Comparison of ENCODE assay signal across 12 cellular contexts in genomic region chr1:32470991-32471694, GRCh38. TPM values are rescaled to one million over a fixed set of nuclear protein-coding genes. Genes with fewer than 3 reads are reported as not detected.
A peak's percentile ranks its signal among the peaks of the same experiment; 100 is the strongest.
DNase-seq lines count a peak whose midpoint lies in the region; ATAC-seq, FAIRE-seq and TF ChIP-seq lines count a peak whose summit lies in the region.
"Had no signal": no experiment of that assay in that cellular context is flagged by ENCODE, and none has a peak within 500 bp of the region (broad histone marks: within the 10 kb centered on the region; RNA-seq: fewer than 3 reads in every experiment).

No MANE protein-coding gene starts in this region.

- no peaks in the 10 kb centered on the region for H3K27me3 ChIP-seq in mesendoderm (ENCODE audit: insufficient read depth, low read length, poor library complexity)
- H3K27me3 ChIP-seq in aorta (ENCODE audit: control insufficient read depth in 1 of 2, insufficient read depth in 2 of 2, low read length in 1 of 2), result no peaks in the 10 kb centered on the region

- H3K4me3 ChIP-seq in mesendoderm (ENCODE audit: low read length), result no peak overlapping the region
- no peak overlapping the region for H3K4me3 ChIP-seq in aorta (ENCODE audit: low read length in 2 of 2)
- H3K4me3 ChIP-seq: Peyer's patch, prostate gland had no signal

- TF ChIP-seq CTCF in CD14-positive monocyte (IDR thresholded peaks at IDR 0.05) (peak; percentile 23), GM20000 (IDR thresholded peaks at IDR 0.05; ENCODE audit: extremely low read depth, missing control alignments) (no peak)

- H3K56ac ChIP-seq in mesendoderm (ENCODE audit: low read length), result no peak overlapping the region

- ATAC-seq in aorta (ENCODE audit: low FRiP score), result no peak

- H2AK5ac ChIP-seq in mesendoderm (ENCODE audit: low read length), result no peak overlapping the region

- no peak for FAIRE-seq in urothelium cell line (lab: Jason Lieb, UNC)

- H4K5ac ChIP-seq in mesendoderm (ENCODE audit: low read length), result no peak overlapping the region

- intact Hi-C loops in CD14-positive monocyte (cut with micrococcal nuclease), result no loop called here
- intact Hi-C loops in aorta (cut with DNase I), result no loop called here

- no peak overlapping the region for H3K18ac ChIP-seq in mesendoderm (ENCODE audit: low read length)

- WGBS in mesendoderm (ENCODE audit: extremely low coverage, insufficient coverage, low lambda C conversion rate), result no CpG with 5 or more reads among the region's 28 CpGs
- 65 to 76% methylated on average over 27 to 28 of the region's 28 CpGs for WGBS in aorta, 2 donors

- H3K4me1 ChIP-seq in mesendoderm (ENCODE audit: control insufficient read depth, low read depth, low read length) (no peaks in the 10 kb centered on the region), aorta (ENCODE audit: control insufficient read depth in 1 of 2, insufficient read depth in 2 of 2, low read length in 2 of 2) (no peaks in the 10 kb centered on the region)
- H3K4me1 ChIP-seq: Peyer's patch, prostate gland had no signal

- no peak overlapping the region for H3K9ac ChIP-seq in mesendoderm (ENCODE audit: low read length)

- no peak overlapping the region for H3K4me3 Mint-ChIP-seq in CD14-positive monocyte
- H3K4me3 Mint-ChIP-seq: brain had no signal

- H3K27me3 Mint-ChIP-seq in CD14-positive monocyte (ENCODE audit: low read depth in 3 of 3), result peaks cover 24 to 33% (median 30%) of the 10 kb centered on the region in 3 donors

- H3K4me1 Mint-ChIP-seq in CD14-positive monocyte, result no peaks in the 10 kb centered on the region

- no peak overlapping the region for H2BK120ac ChIP-seq in mesendoderm (ENCODE audit: low read depth, low read length)

- H3K36me3 Mint-ChIP-seq in CD14-positive monocyte, result no peaks in the 10 kb centered on the region
- H3K36me3 Mint-ChIP-seq: brain had no signal

- H3K27ac Mint-ChIP-seq in CD14-positive monocyte, result no peak overlapping the region
- H3K27ac Mint-ChIP-seq: brain had no signal

- H2BK5ac ChIP-seq in mesendoderm (ENCODE audit: low read length), result no peak overlapping the region

- no peak overlapping the region for H3K4me2 ChIP-seq in mesendoderm (ENCODE audit: low read length)

- H3K36me3 ChIP-seq in mesendoderm (ENCODE audit: control insufficient read depth, insufficient read depth, low read length) (no peaks in the 10 kb centered on the region), aorta (ENCODE audit: control insufficient read depth in 1 of 2, insufficient read depth in 2 of 2, low read length in 1 of 2) (no peaks in the 10 kb centered on the region)
- H3K36me3 ChIP-seq: Peyer's patch, prostate gland had no signal

- H2BK15ac ChIP-seq in mesendoderm (replicated peaks; ENCODE audit: low read depth), result no peak overlapping the region

- no peak overlapping the region for H3K4ac ChIP-seq in mesendoderm (ENCODE audit: low read depth, low read length)

- H4K8ac ChIP-seq in mesendoderm (ENCODE audit: low read depth, low read length), result no peak overlapping the region

- peaks cover 1% of the 10 kb centered on the region for H3K79me1 ChIP-seq in mesendoderm (ENCODE audit: low read length)

- H3K23ac ChIP-seq in mesendoderm (ENCODE audit: low read length), result no peak overlapping the region

- no peaks in the 10 kb centered on the region for H3K79me2 ChIP-seq in mesendoderm (ENCODE audit: control insufficient read depth, insufficient read depth, low read length)

- DNase-seq in CD14-positive monocyte (ENCODE audit: low spot score) (no peak), GM20000 (ENCODE audit: low spot score) (peak; percentile 35), ecto neural progenitor cell (ENCODE audit: low spot score) (peak; percentile 53), mesendoderm (peak; percentile 66), aorta (no peak), urothelium cell line (ENCODE audit: low spot score) (no peak), amniotic stem cell (lab: John Stamatoyannopoulos, UW) (no peak), NOMO-1 treated with dmso at 0.1 percent for 144 hours (lab: John Stamatoyannopoulos, UW; ENCODE audit: unreplicated experiment) (no peak)
- DNase-seq: NCI-H1694 treated with DMSO at 0.1 percent for 48 hours, Peyer's patch had no signal

- peaks cover 0 to 8% (median 2%) of the 10 kb centered on the region in 7 donors for H3K9me3 Mint-ChIP-seq in CD14-positive monocyte
- H3K9me3 Mint-ChIP-seq: brain had no signal

- H3K27ac ChIP-seq in mesendoderm (ENCODE audit: low read depth, low read length) (no peak overlapping the region), aorta (ENCODE audit: low read depth in 1 of 2, low read length in 2 of 2) (no peak overlapping the region)
- H3K27ac ChIP-seq: Peyer's patch, prostate gland had no signal

- no peaks in the 10 kb centered on the region for H3K9me3 ChIP-seq in aorta (ENCODE audit: control insufficient read depth, low read length)
- H3K9me3 ChIP-seq: Peyer's patch, prostate gland had no signal

RNA-seq across cellular contexts. Expression of gene ZBTB8B, which starts 6.3 kb away (rescaled TPM):
- polyA plus RNA-seq in CD14-positive monocyte, result not detected
- 0.59 TPM for polyA plus RNA-seq in mesendoderm (2013, experiment 1 of 2)
- polyA plus RNA-seq in mesendoderm (2013, experiment 2 of 2), result 0.59 TPM
- under 1 TPM in 1 of 2 donors, not detected in 1; 0.03 TPM for total RNA-seq in aorta
- polyA plus RNA-seq in aorta, result not detected

Comparison
In these comparisons a context has a peak if more than half of its experiments do, and no peak if none do; other contexts are left out.
1. DNase-seq: peak in GM20000 (single experiment), ecto neural progenitor cell (single experiment) and mesendoderm (single experiment); none in CD14-positive monocyte (single experiment), aorta (0 of 2), urothelium cell line (single experiment), amniotic stem cell (single experiment) and NOMO-1 treated with dmso at 0.1 percent for 144 hours (single experiment).